ENCODE assay signal across 9 cellular contexts in genomic region chrX:2710496-2710895, GRCh38. TPM values are rescaled to one million over a fixed set of nuclear protein-coding genes. Genes with fewer than 3 reads are reported as not detected.
DNase-seq lines count a peak whose midpoint lies in the region; ATAC-seq and TF ChIP-seq lines count a peak whose summit lies in the region.
"Had no signal": no experiment of that assay in that cellular context is flagged by ENCODE, and none has a peak within 500 bp of the region (broad histone marks: within the 10 kb centered on the region; RNA-seq: fewer than 3 reads in every experiment).

No MANE protein-coding gene starts in this region.

- H3K4me1 Mint-ChIP-seq in mesothelial cell of epicardium, result peaks cover 39% of the 10 kb centered on the region

- ATAC-seq in left ventricle myocardium superior, result no peak

- TF ChIP-seq CTCF in cardiac muscle cell (IDR thresholded peaks at IDR 0.05; ENCODE audit: low read depth, low read length) (no peak), mesothelial cell of epicardium (IDR thresholded peaks at IDR 0.05; ENCODE audit: unreplicated experiment) (no peak), vagina (IDR thresholded peaks at IDR 0.05) (no peak)

- H3K4me3 Mint-ChIP-seq in mesothelial cell of epicardium, result peak overlapping the region; percentile 54

- no peak for TF ChIP-seq POLR2A in vagina (IDR thresholded peaks at IDR 0.05)

- peak overlapping the region; percentile 98 for H3K27ac Mint-ChIP-seq in mesothelial cell of epicardium

- no peaks in the 10 kb centered on the region for H3K27me3 Mint-ChIP-seq in mesothelial cell of epicardium (ENCODE audit: low read depth)

- H3K36me3 ChIP-seq in cardiac muscle cell, result peaks cover 4% of the 10 kb centered on the region
- no peaks in the 10 kb centered on the region for H3K36me3 ChIP-seq in vagina
- H3K36me3 ChIP-seq: ovary had no signal

- intact Hi-C loops in left ventricle myocardium superior (cut with micrococcal nuclease) (no loop called here), vagina (cut with DNase I) (no loop called here)

- peaks cover 13% of the 10 kb centered on the region for H3K36me3 Mint-ChIP-seq in mesothelial cell of epicardium

- H3K9me3 ChIP-seq in cardiac muscle cell (ENCODE audit: low read depth), result no peaks in the 10 kb centered on the region
- no peaks in the 10 kb centered on the region for H3K9me3 ChIP-seq in vagina
- H3K9me3 ChIP-seq: ovary had no signal

- peak overlapping the region; percentile 76 for H3K27ac ChIP-seq in cardiac muscle cell
- peak overlapping the region; percentile 55 for H3K27ac ChIP-seq in vagina
- H3K27ac ChIP-seq: ovary had no signal

- H3K4me1 ChIP-seq in cardiac muscle cell (ENCODE audit: low read depth) (peaks cover 22% of the 10 kb centered on the region), vagina (peaks cover 55% of the 10 kb centered on the region)

- H3K27me3 ChIP-seq in cardiac muscle cell (no peaks in the 10 kb centered on the region), vagina (no peaks in the 10 kb centered on the region)
- H3K27me3 ChIP-seq: ovary had no signal

- H3K4me3 ChIP-seq in cardiac muscle cell, result no peak overlapping the region
- no peak overlapping the region for H3K4me3 ChIP-seq in vagina
- H3K4me3 ChIP-seq: ovary had no signal

- DNase-seq in cardiac muscle cell (ENCODE audit: low read depth in 1 of 2, low spot score in 1 of 2) (no peak), left ventricle myocardium superior (no peak), amniotic epithelial cell (ENCODE audit: low read depth) (peak; percentile 36), mesothelial cell of epicardium (ENCODE audit: low spot score in 2 of 2, unreplicated experiment in 2 of 2) (no peak), vagina (ENCODE audit: extremely low spot score in 2 of 2) (no peak), NCI-H1105 treated with DMSO at 0.1 percent for 48 hours (lab: John Stamatoyannopoulos, UW) (no peak), inferior parietal cortex (ENCODE audit: extremely low spot score) (no peak), SK-N-DZ (ENCODE audit: low spot score) (no peak)
- DNase-seq: ovary had no signal

- no peaks in the 10 kb centered on the region for H3K9me3 Mint-ChIP-seq in mesothelial cell of epicardium

RNA-seq across cellular contexts. Expression of gene CD99, which starts 19.4 kb away (rescaled TPM):
- total RNA-seq in cardiac muscle cell (361 and 474 TPM in 2 replicates), left ventricle myocardium superior (360 TPM), mesothelial cell of epicardium (244 to 260 TPM (median 248 TPM) in 3 replicates), vagina (282 TPM)
- 467 and 575 TPM in 2 replicates for polyA plus RNA-seq in cardiac muscle cell
- polyA plus RNA-seq in SK-N-DZ (2014; cell fraction: cytosol; rRNA removed), result 14.2 and 16.4 TPM in 2 replicates
- polyA plus RNA-seq in SK-N-DZ (2014; cell fraction: nucleus; rRNA removed), result 8.1 and 9.2 TPM in 2 replicates

RNA-seq across cellular contexts. Expression of gene XG, which starts 41.3 kb away (rescaled TPM):
- total RNA-seq in cardiac muscle cell (not detected in 2 replicates), left ventricle myocardium superior (0.32 TPM), mesothelial cell of epicardium (0.60 to 1.3 TPM (median 1.2 TPM) in 3 replicates), vagina (5.9 TPM)
- polyA plus RNA-seq in cardiac muscle cell, result not detected in 2 replicates
- not detected in 2 replicates for polyA plus RNA-seq in SK-N-DZ (2014; cell fraction: cytosol; rRNA removed)
- polyA plus RNA-seq in SK-N-DZ (2014; cell fraction: nucleus; rRNA removed), result 0.06 TPM in 1 of 2 replicates, not detected in the other
